ENCODE assay signal across 8 cellular contexts in genomic region chr15:74906450-74907276, GRCh38. TPM values are rescaled to one million over a fixed set of nuclear protein-coding genes. Genes with fewer than 3 reads are reported as not detected.
DNase-seq lines count a peak whose midpoint lies in the region; ATAC-seq and TF ChIP-seq lines count a peak whose summit lies in the region.

FAM219B (minus strand) TSS chr15:74906851; CDS start chr15:74906800, 51 bp downstream.

- H3K9me3 ChIP-seq in BLaER1 (no peaks in the 10 kb centered on the region), ectodermal cell (ENCODE audit: control insufficient read depth, low read length) (no peaks in the 10 kb centered on the region), lower lobe of right lung (no peaks in the 10 kb centered on the region)

- intact Hi-C loops in lower lobe of right lung (cut with DNase I), result no loop called here

- no peaks in the 10 kb centered on the region for H3K27me3 ChIP-seq in BLaER1
- H3K27me3 ChIP-seq in ectodermal cell (ENCODE audit: control insufficient read depth, insufficient read depth, low read length, poor library complexity, severe bottlenecking), result no peaks in the 10 kb centered on the region
- H3K27me3 ChIP-seq in lower lobe of right lung (ENCODE audit: low read depth), result no peaks in the 10 kb centered on the region

- H3K36me3 Mint-ChIP-seq in activated CD8-positive, alpha-beta T cell treated with anti-CD3 and anti-CD28 coated beads, Interleukin-2, amount 10 ng/mL, durations not matched to agents 7 days and 5 days (ENCODE audit: low read depth), result peaks cover 44% of the 10 kb centered on the region

- peak within 1 kb of the TSS; percentile 86 for H3K4me2 ChIP-seq in BLaER1

- H3K36me3 ChIP-seq in BLaER1 (peaks cover 49% of the 10 kb centered on the region), ectodermal cell (ENCODE audit: control insufficient read depth, insufficient read depth, low read length) (peaks cover 16% of the 10 kb centered on the region), lower lobe of right lung (peaks cover 32% of the 10 kb centered on the region)

- no peaks in the 10 kb centered on the region for H4K20me1 ChIP-seq in BLaER1

- H3K27me3 Mint-ChIP-seq in activated CD8-positive, alpha-beta T cell treated with anti-CD3 and anti-CD28 coated beads, Interleukin-2, amount 10 ng/mL, durations not matched to agents 7 days and 5 days (ENCODE audit: low read depth), result no peaks in the 10 kb centered on the region

- TF ChIP-seq CTCF in lower lobe of right lung (IDR thresholded peaks at IDR 0.05), result no peak

- peak within 1 kb of the TSS; percentile 92 for H3K4me3 ChIP-seq in BLaER1
- peak within 1 kb of the TSS; percentile 97 for H3K4me3 ChIP-seq in ectodermal cell (ENCODE audit: insufficient read depth, low read depth, low read length)
- H3K4me3 ChIP-seq in lower lobe of right lung, result peak within 1 kb of the TSS; percentile 98

- peak; percentile 94 for DNase-seq in NCI-H82 (lab: John Stamatoyannopoulos, UW)
- peak; percentile 88 for DNase-seq in activated CD8-positive, alpha-beta T cell treated with anti-CD3 and anti-CD28 coated beads, Interleukin-2, amount 10 ng/mL, durations not matched to agents 7 days and 5 days
- DNase-seq in lower lobe of right lung, result peak; percentile 97
- DNase-seq in stimulated activated CD4-positive, alpha-beta T cell treated with anti-CD3 and anti-CD28 coated beads, TNF-alpha, amount 100 ng/mL, for 24 hours (ENCODE audit: low read depth in 3 of 3), result peak; percentile 60 to 79 (median 60)

- CTCF ChIA-PET in activated CD8-positive, alpha-beta T cell treated with anti-CD3 and anti-CD28 coated beads, Interleukin-2, amount 10 ng/mL, durations not matched to agents 7 days and 5 days (lab: Charles Lee), result interaction anchor here (0.7 to 4.3 kb wide), 21 partner anchors 9 to 298 kb away, joined by 3 to 26 read pairs (median 4); partner anchors contain the start of genes MPI and ULK3

- WGBS in ectodermal cell, 2 experiments, result 1% methylated on average over 76 of the region's 76 CpGs

- peaks cover 39% of the 10 kb centered on the region for H3K4me1 Mint-ChIP-seq in activated CD8-positive, alpha-beta T cell treated with anti-CD3 and anti-CD28 coated beads, Interleukin-2, amount 10 ng/mL, durations not matched to agents 7 days and 5 days (ENCODE audit: low read depth)

- H3K27ac ChIP-seq in BLaER1 (peak within 1 kb of the TSS; percentile 89), ectodermal cell (ENCODE audit: insufficient read depth, low read depth, low read length, poor library complexity, severe bottlenecking) (peak within 1 kb of the TSS; percentile 84), lower lobe of right lung (peak within 1 kb of the TSS; percentile 95)

- H3K4me3 Mint-ChIP-seq in activated CD8-positive, alpha-beta T cell treated with anti-CD3 and anti-CD28 coated beads, Interleukin-2, amount 10 ng/mL, durations not matched to agents 7 days and 5 days, result peak within 1 kb of the TSS; percentile 92

- POLR2A ChIA-PET in activated CD8-positive, alpha-beta T cell treated with anti-CD3 and anti-CD28 coated beads, Interleukin-2, amount 10 ng/mL, durations not matched to agents 7 days and 5 days (lab: Charles Lee), result interaction anchor here (0.6 to 1.7 kb wide), 13 partner anchors 10 to 545 kb away, joined by 3 to 16 read pairs (median 4); partner anchors contain the start of genes COX5A, RPP25 and SIN3A

- H3K9ac ChIP-seq in BLaER1, result peak within 1 kb of the TSS; percentile 85

- peak within 1 kb of the TSS; percentile 92 for H3K27ac Mint-ChIP-seq in activated CD8-positive, alpha-beta T cell treated with anti-CD3 and anti-CD28 coated beads, Interleukin-2, amount 10 ng/mL, durations not matched to agents 7 days and 5 days

- no peaks in the 10 kb centered on the region for H3K9me3 Mint-ChIP-seq in activated CD8-positive, alpha-beta T cell treated with anti-CD3 and anti-CD28 coated beads, Interleukin-2, amount 10 ng/mL, durations not matched to agents 7 days and 5 days (ENCODE audit: insufficient read depth)

- H3K4me1 ChIP-seq in BLaER1, result peaks cover 41% of the 10 kb centered on the region
- H3K4me1 ChIP-seq in ectodermal cell (ENCODE audit: control insufficient read depth, insufficient read depth, low read length), result no peaks in the 10 kb centered on the region
- peaks cover 38% of the 10 kb centered on the region for H3K4me1 ChIP-seq in lower lobe of right lung

- peak; percentile 84 for ATAC-seq in GM19324 (IDR thresholded peaks at IDR 0.05; ENCODE audit: low FRiP score, unreplicated experiment)
- ATAC-seq in HG03521 (IDR thresholded peaks at IDR 0.05; ENCODE audit: unreplicated experiment), result peak; percentile 82
- peak; percentile 89 for ATAC-seq in activated CD8-positive, alpha-beta T cell treated with anti-CD3 and anti-CD28 coated beads, Interleukin-2, amount 10 ng/mL, durations not matched to agents 7 days and 5 days
- peak; percentile 97 to 99 for ATAC-seq in lower lobe of right lung

RNA-seq across cellular contexts. Expression of gene FAM219B, which starts in this region (rescaled TPM):
- total RNA-seq in activated CD8-positive, alpha-beta T cell treated with anti-CD3 and anti-CD28 coated beads, Interleukin-2, amount 10 ng/mL, durations not matched to agents 7 days and 5 days, result 10 to 100 TPM; 61.3 to 72.5 TPM
- 84.5 TPM for polyA plus RNA-seq in ectodermal cell (2013, experiment 1 of 4)
- 80.2 TPM for polyA plus RNA-seq in ectodermal cell (2013, experiment 2 of 4)
- 70.4 TPM for polyA plus RNA-seq in ectodermal cell (2013, experiment 3 of 4)
- 80.4 TPM for polyA plus RNA-seq in ectodermal cell (2013, experiment 4 of 4)
- total RNA-seq in lower lobe of right lung, result 92.2 TPM

Comparison
In these comparisons a context has a peak if more than half of its experiments do, and no peak if none do; other contexts are left out.
1. Peak in every context shown above with its lines: DNase-seq, ATAC-seq, H3K4me3 ChIP-seq and H3K27ac ChIP-seq.